1 cellular context compared by ENCODE assay signal in the genomic region with DNA sequence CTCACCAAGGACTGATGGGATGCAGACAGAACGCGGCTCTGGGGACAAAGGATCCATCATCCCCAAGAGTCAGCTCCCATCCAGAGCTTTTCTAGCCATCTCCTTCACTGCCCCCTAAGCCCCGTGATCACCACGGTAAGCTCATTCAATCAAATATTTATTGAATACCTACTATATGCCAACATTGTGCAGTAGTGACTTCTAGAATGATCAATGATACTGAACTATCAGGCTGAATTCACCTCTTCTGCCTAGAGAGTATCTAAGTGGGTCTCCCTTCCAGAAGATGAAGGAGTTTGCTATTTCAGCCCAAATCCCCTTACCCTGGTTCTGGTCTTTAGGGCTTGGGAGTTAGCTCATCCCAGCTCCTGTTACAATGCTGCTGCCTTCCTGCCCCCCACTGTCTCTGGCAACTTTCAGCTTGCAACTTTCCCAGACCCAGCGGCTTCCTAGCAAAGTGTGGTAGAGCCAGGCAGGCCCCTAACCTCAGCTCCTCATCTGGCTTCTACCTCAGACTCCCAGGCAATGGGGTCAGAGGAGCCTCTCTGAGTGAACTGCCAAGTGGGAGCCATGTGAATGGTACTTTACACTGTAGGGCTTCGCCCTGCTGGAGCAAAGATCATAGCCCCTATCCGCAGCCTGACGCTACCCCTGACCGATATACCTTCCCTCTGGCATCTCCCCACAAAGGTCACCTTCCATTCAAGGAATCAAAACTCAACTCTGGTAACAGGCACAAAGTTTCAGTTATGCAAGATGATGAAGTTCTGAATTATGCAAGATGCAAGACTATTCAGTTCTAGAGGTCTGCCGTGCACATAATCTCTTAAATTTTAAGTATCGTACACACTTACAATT.
TF ChIP-seq lines count a peak whose summit lies in the region.

No MANE protein-coding gene starts in this region.

TF ChIP-seq in GM23338, 12 proteins besides CTCF, POLR2A, EP300 and RAD21 (continued from another document):
- TF ChIP-seq REST (IDR thresholded peaks at IDR 0.05; ENCODE audit: unreplicated experiment) (no peak), JUNB (IDR thresholded peaks at IDR 0.05; ENCODE audit: unreplicated experiment) (no peak)
TF ChIP-seq in GM23338: peak in this region for 0.
